Comparison of ENCODE assay signal across 8 cellular contexts in the genomic region with DNA sequence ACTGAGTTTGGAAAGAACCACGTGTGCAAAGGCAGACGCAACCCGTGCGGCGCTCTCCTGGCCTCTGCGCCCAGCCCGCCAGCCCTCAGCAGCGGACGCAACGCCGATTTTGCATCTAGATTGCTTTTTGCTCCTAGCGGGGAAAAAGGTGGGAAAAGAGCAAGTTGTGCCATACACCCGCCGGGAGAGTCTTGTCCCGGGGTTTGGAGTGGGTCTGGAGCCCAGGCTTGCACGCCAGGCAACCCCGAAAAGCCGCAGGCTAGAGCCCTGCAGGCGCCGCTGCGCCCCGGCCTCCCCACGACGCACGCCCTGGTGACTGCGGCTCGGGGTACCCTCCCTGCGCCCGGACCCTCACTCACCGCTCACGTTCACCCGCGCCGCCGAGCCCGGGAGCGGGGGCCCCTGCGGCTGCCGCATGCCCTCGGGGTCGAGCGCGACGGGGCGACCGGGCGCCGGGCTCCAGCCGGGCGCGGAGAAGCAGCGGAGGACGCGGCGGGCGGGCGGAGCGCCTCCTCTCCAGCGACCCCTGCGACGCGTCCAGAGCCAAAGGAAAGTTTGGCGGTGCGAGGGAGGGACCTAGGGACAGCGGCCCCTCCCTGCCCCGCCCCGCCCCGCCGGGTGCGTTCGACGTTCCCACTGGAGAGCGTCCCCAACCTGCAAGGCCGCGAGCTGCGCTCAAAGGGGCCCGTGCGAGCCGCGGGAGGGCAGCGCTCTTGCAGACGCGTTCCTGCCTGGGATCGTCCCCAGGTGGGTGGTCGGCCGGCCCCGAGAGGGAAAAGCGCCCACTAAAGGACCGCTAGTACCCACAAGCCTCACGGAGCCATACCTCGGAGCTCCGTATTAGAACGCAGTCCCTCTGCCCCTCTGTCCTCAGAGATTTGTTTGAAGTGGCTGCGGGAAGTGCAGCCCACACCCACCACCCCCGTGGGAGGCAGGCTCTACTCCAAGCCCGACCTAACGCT. TPM values are rescaled to one million over a fixed set of nuclear protein-coding genes. Genes with fewer than 3 reads are reported as not detected.
A peak's percentile ranks its signal among the peaks of the same experiment; 100 is the strongest.
DNase-seq lines count a peak whose midpoint lies in the region; ATAC-seq lines count a peak whose summit lies in the region.

A gene with protein sequence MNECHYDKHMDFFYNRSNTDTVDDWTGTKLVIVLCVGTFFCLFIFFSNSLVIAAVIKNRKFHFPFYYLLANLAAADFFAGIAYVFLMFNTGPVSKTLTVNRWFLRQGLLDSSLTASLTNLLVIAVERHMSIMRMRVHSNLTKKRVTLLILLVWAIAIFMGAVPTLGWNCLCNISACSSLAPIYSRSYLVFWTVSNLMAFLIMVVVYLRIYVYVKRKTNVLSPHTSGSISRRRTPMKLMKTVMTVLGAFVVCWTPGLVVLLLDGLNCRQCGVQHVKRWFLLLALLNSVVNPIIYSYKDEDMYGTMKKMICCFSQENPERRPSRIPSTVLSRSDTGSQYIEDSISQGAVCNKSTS (minus strand): TSS at position 550 of the 962 bp plus-strand sequence. CDS start 27,086 bp downstream, outside the sequence.

- peak; percentile 60 to 78 for ATAC-seq in activated naive CD4-positive, alpha-beta T cell treated with anti-CD3 and anti-CD28 coated beads, Interleukin-2, amount 50 U/mL, for 72 hours
- ATAC-seq in HG02884 (IDR thresholded peaks at IDR 0.05; ENCODE audit: unreplicated experiment), result no peak
- no peak for ATAC-seq in HG03135 (IDR thresholded peaks at IDR 0.05; ENCODE audit: unreplicated experiment)

- H3K36me3 ChIP-seq in iPS-15b (ENCODE audit: control insufficient read depth, insufficient read depth, low read length), result no peaks in the 10 kb centered on the region

- peaks cover 0 to 13% of the 10 kb centered on the region in 2 donors for H3K36me3 Mint-ChIP-seq in activated naive CD4-positive, alpha-beta T cell treated with anti-CD3 and anti-CD28 coated beads, Interleukin-2, amount 50 U/mL, for 72 hours

- H3K9me3 Mint-ChIP-seq in activated naive CD4-positive, alpha-beta T cell treated with anti-CD3 and anti-CD28 coated beads, Interleukin-2, amount 50 U/mL, for 72 hours, result no peaks in the 10 kb centered on the region

- no peaks in the 10 kb centered on the region for H3K9me3 ChIP-seq in iPS-15b (ENCODE audit: control insufficient read depth, insufficient read depth, low read length)

- DNase-seq in DMS79 treated with DMSO at 0.1 percent for 48 hours (lab: John Stamatoyannopoulos, UW), result peak; percentile 31
- DNase-seq in NCI-H446 (lab: John Stamatoyannopoulos, UW), result peak; percentile 45 to 88
- peak in 1 of 2 donors; percentile 36 for DNase-seq in activated naive CD4-positive, alpha-beta T cell treated with anti-CD3 and anti-CD28 coated beads, Interleukin-2, amount 50 U/mL, for 72 hours (ENCODE audit: low spot score in 2 of 2)
- peak; percentile 22 for DNase-seq in stimulated activated CD4-positive, alpha-beta T cell treated with anti-CD3 and anti-CD28 coated beads, Interleukin-4, amount 100 ng/mL, for 1 hour
- DNase-seq in A172 (ENCODE audit: low spot score), result no peak

- no peak within 1 kb of the TSS for H3K27ac Mint-ChIP-seq in activated naive CD4-positive, alpha-beta T cell treated with anti-CD3 and anti-CD28 coated beads, Interleukin-2, amount 50 U/mL, for 72 hours

- H3K27me3 ChIP-seq in iPS-15b (ENCODE audit: control insufficient read depth, insufficient read depth, low read length), result peaks cover 20% of the 10 kb centered on the region

- H3K4me1 ChIP-seq in iPS-15b (ENCODE audit: control insufficient read depth, insufficient read depth, low read length), result peaks cover 9% of the 10 kb centered on the region

- peak within 1 kb of the TSS; percentile 82 for H3K4me3 ChIP-seq in iPS-15b (ENCODE audit: low read depth, low read length)

- H3K9ac ChIP-seq in iPS-15b (ENCODE audit: low read depth, low read length), result no peak within 1 kb of the TSS

RNA-seq across cellular contexts. Expression of the gene that starts here (rescaled TPM):
- total RNA-seq in activated naive CD4-positive, alpha-beta T cell treated with anti-CD3 and anti-CD28 coated beads, Interleukin-2, amount 50 U/mL, for 72 hours, result under 1 TPM in 1 of 2 donors, not detected in 1; 0.35 TPM
- total RNA-seq in A172 (2014; rRNA removed; shearing (Covaris generic)), result not detected in 2 replicates

Comparison
In these comparisons a context has a peak if more than half of its experiments do, and no peak if none do; other contexts are left out.
1. Peak in ATAC-seq in activated naive CD4-positive, alpha-beta T cell treated with anti-CD3 and anti-CD28 coated beads, Interleukin-2, amount 50 U/mL, for 72 hours; RNA of the gene not detected or under 1 TPM.